Comparison of ENCODE assay signal across 1 cellular context in genomic region chr11:12044799-12045198, GRCh38.
TF ChIP-seq lines count a peak whose summit lies in the region.

No MANE protein-coding gene starts in this region.

TF ChIP-seq in liver, 16 proteins besides CTCF, POLR2A, EP300 and RAD21 (continued from another document):
- TF ChIP-seq ZBTB33 (IDR thresholded peaks at IDR 0.05) (no peak), FOXA1 (IDR thresholded peaks at IDR 0.05) (no peak)
